Comparison of ENCODE assay signal across 8 cellular contexts in genomic region chr1:154961497-154962237, GRCh38. TPM values are rescaled to one million over a fixed set of nuclear protein-coding genes. Genes with fewer than 3 reads are reported as not detected.
DNase-seq lines count a peak whose midpoint lies in the region; ATAC-seq and TF ChIP-seq lines count a peak whose summit lies in the region.

TSS of gene PYGO2 (minus strand) at chr1:154961782. CDS start at chr1:154961576, 206 bp downstream.

- DNase-seq in NCI-H1092 treated with DMSO at 0.1 percent for 48 hours (lab: John Stamatoyannopoulos, UW) (peak; percentile 71), T-helper 17 cell (peak; percentile 71 to 81 (median 79)), right atrium auricular region (ENCODE audit: low spot score) (no peak), amniotic stem cell (lab: John Stamatoyannopoulos, UW) (no peak)

- H3K27ac ChIP-seq in angular gyrus (ENCODE audit: low read depth, low read length) (peak within 1 kb of the TSS; percentile 100), right atrium auricular region (peak within 1 kb of the TSS; percentile 97 to 98), rectal smooth muscle tissue (ENCODE audit: low read depth, low read length) (peak within 1 kb of the TSS; percentile 99)

- H3K4me1 ChIP-seq in right atrium auricular region (peaks cover 0 to 31% of the 10 kb centered on the region in 2 donors), rectal smooth muscle tissue (ENCODE audit: control insufficient read depth, insufficient read depth, low read length) (peaks cover 15% of the 10 kb centered on the region)

- no peaks in the 10 kb centered on the region for H3K9me3 ChIP-seq in T-helper 17 cell (ENCODE audit: control insufficient read depth, low read length, poor library complexity, severe bottlenecking)
- H3K9me3 ChIP-seq in right atrium auricular region: no peaks in the 10 kb centered on the region

- H3K4me3 ChIP-seq in GM12875 (ENCODE audit: low read depth, low read length) (peak within 1 kb of the TSS; percentile 99), right atrium auricular region (peak within 1 kb of the TSS; percentile 81 to 94), rectal smooth muscle tissue (ENCODE audit: low read length) (peak within 1 kb of the TSS; percentile 84)

- H3K4me1 Mint-ChIP-seq in T-helper 17 cell: peaks cover 28% of the 10 kb centered on the region

- no peaks in the 10 kb centered on the region for H3K27me3 ChIP-seq in right atrium auricular region
- H3K27me3 ChIP-seq in rectal smooth muscle tissue (ENCODE audit: control insufficient read depth, insufficient read depth, low read length): no peaks in the 10 kb centered on the region

- H3K4me3 Mint-ChIP-seq in T-helper 17 cell: peak within 1 kb of the TSS; percentile 95

- peaks cover 3% of the 10 kb centered on the region for H3K36me3 Mint-ChIP-seq in T-helper 17 cell (ENCODE audit: low read depth)

- H3K36me3 ChIP-seq in right atrium auricular region (peaks cover 56% of the 10 kb centered on the region), rectal smooth muscle tissue (ENCODE audit: control insufficient read depth, insufficient read depth, low read length) (peaks cover 22% of the 10 kb centered on the region)

- TF ChIP-seq CTCF in GM12875 (IDR thresholded peaks at IDR 0.05; ENCODE audit: borderline replicate concordance, insufficient read depth, low read depth, low read length) (peak; percentile 65; the same call in 1 of the 2 replicates), right atrium auricular region (IDR thresholded peaks at IDR 0.05) (peak; percentile 66 to 79)

- H3K27me3 Mint-ChIP-seq in T-helper 17 cell: no peaks in the 10 kb centered on the region

- ATAC-seq in HG02588 (IDR thresholded peaks at IDR 0.05; ENCODE audit: unreplicated experiment) (peak; percentile 75), T-helper 17 cell (peak; percentile 80)

- H3K9ac ChIP-seq in rectal smooth muscle tissue (ENCODE audit: low read length): peak within 1 kb of the TSS; percentile 93

- peak within 1 kb of the TSS; percentile 92 for H3K27ac Mint-ChIP-seq in T-helper 17 cell

RNA-seq across cellular contexts. Expression of gene PYGO2, which starts in this region (rescaled TPM):
- total RNA-seq in T-helper 17 cell (10 to 100 TPM; 34.7 to 45.1 TPM), right atrium auricular region (10 to 100 TPM; 13.9 to 18.4 TPM)

Comparison
In these comparisons a context has a peak if more than half of its experiments do, and no peak if none do; other contexts are left out.
1. DNase-seq: peak in NCI-H1092 treated with DMSO at 0.1 percent for 48 hours (single experiment) and T-helper 17 cell (3 of 3); none in right atrium auricular region (single experiment) and amniotic stem cell (single experiment).
2. Peak in every context shown above with its lines, with median percentiles within 50 percentile points of each other: H3K4me3 ChIP-seq and H3K27ac ChIP-seq.